8 cellular contexts compared by ENCODE assay signal in the genomic region with DNA sequence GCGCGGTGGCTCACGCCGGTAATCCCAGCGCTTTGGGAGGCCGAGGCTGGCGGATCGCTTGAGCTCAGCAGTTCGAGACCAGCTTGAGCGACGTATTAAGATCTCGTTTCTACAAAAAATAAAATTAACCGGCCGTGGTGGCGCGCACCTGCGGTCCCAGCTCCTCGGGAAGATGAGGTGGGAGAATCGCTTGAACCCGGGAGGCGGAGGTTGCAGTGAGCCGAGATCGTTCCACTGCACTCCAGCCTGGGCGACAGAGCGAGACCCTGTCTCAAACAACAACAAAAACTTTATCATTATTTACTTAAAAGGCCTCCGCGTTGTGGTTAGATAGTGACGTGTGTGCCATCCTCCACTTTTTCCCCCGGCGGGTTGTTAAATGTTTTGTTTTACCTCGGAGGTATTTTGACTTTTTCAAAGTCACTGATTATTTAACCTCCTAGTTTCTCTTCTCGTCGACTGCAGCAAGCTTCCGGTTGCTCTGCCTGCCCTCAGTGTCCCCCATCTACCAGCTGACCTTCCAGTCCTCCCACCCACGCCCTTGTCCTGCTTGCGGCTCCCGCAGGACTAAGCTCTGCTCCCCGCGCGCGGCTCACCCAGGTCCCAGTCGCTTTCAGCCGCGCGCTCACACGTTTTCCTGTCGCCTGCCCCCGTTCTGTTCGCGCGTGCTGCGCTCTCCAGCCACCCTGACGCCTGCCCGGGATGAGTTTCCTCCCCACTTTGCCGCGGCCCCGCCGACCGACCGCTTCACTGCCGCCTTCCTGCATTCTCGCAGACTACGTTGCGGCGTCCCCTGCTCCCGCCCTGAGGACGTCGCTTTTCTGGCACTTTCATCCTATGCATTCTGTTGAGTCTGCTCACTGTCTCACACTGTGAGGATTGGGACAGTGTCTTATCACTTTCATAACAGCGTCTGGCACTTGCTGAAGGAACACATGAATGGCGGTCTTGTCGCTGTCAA. TPM values are rescaled to one million over a fixed set of nuclear protein-coding genes. Genes with fewer than 3 reads are reported as not detected.
A peak's percentile ranks its signal among the peaks of the same experiment; 100 is the strongest.
DNase-seq lines count a peak whose midpoint lies in the region; ATAC-seq and TF ChIP-seq lines count a peak whose summit lies in the region.

No MANE protein-coding gene starts in this region.

- H3K36me3 Mint-ChIP-seq in progenitor cell of endocrine pancreas (ENCODE audit: insufficient read depth), result peaks cover 3% of the 10 kb centered on the region

- intact Hi-C loops in left cardiac atrium (cut with DNase I), result loop anchor here in 1 of 2 donors (5.0 kb wide), 2 partner anchors 264 to 381 kb away; partner anchors contain the start of genes ARID2 and SLC38A2

- H3K4me1 Mint-ChIP-seq in progenitor cell of endocrine pancreas (ENCODE audit: low read depth), result peaks cover 33% of the 10 kb centered on the region

- ATAC-seq in left cardiac atrium, result peak; percentile 32 to 50

- no peak for TF ChIP-seq CTCF in progenitor cell of endocrine pancreas (IDR thresholded peaks at IDR 0.05; ENCODE audit: unreplicated experiment)

- peak overlapping the region; percentile 89 for H3K4me3 Mint-ChIP-seq in progenitor cell of endocrine pancreas (ENCODE audit: low read depth)

- H3K27me3 ChIP-seq in adipocyte (replicated peaks; ENCODE audit: control insufficient read depth, insufficient read depth, low read length), result no peaks in the 10 kb centered on the region

- H3K27ac Mint-ChIP-seq in progenitor cell of endocrine pancreas, result peak overlapping the region; percentile 99

- peak overlapping the region; percentile 98 for H3K4me3 ChIP-seq in adipocyte (ENCODE audit: low read length)

- H3K9me3 Mint-ChIP-seq in progenitor cell of endocrine pancreas (ENCODE audit: low read depth), result no peaks in the 10 kb centered on the region

- H3K9ac ChIP-seq in adipocyte (ENCODE audit: low read length), result peak overlapping the region; percentile 99

- DNase-seq in ELF-1 (ENCODE audit: low read depth, low spot score) (peak; percentile 86), H4 (ENCODE audit: low spot score) (peak; percentile 56), NCI-H1048 (lab: John Stamatoyannopoulos, UW) (peak; percentile 29), SW 1271 (lab: John Stamatoyannopoulos, UW) (peak; percentile 69 to 93), adipocyte (ENCODE audit: low read depth) (peak; percentile 84), left cardiac atrium (peak; percentile 84), progenitor cell of endocrine pancreas (ENCODE audit: low spot score, unreplicated experiment) (peak; percentile 42), ureter (ENCODE audit: low spot score) (peak; percentile 79)

- peaks cover 3% of the 10 kb centered on the region for H3K36me3 ChIP-seq in adipocyte (ENCODE audit: control insufficient read depth, insufficient read depth, low read length, severe bottlenecking)

- peaks cover 26% of the 10 kb centered on the region for H3K4me1 ChIP-seq in adipocyte (ENCODE audit: control insufficient read depth, insufficient read depth, low read length)

- no peaks in the 10 kb centered on the region for H3K27me3 Mint-ChIP-seq in progenitor cell of endocrine pancreas

- no peaks in the 10 kb centered on the region for H3K9me3 ChIP-seq in adipocyte (ENCODE audit: control insufficient read depth, low read length)

RNA-seq across cellular contexts. Expression of gene SCAF11, which starts 1.2 kb away (rescaled TPM):
- total RNA-seq in H4 (2014; rRNA removed; shearing (Covaris generic)), result 54.8 and 64.7 TPM in 2 replicates
- total RNA-seq in left cardiac atrium (10 to 100 TPM; 74.7 to 89.2 TPM), progenitor cell of endocrine pancreas (104 and 113 TPM in 2 replicates), ureter (163 TPM)

Comparison
In these comparisons a context has a peak if more than half of its experiments do, and no peak if none do; other contexts are left out.
1. Peak in every context shown above with its lines: DNase-seq, ATAC-seq and H3K4me3 ChIP-seq.
2. DNase-seq: peak in every context shown above with its lines; median percentile 86 in ELF-1; 84 in adipocyte; 84 in left cardiac atrium; 81 in SW 1271; 79 in ureter; 56 in H4; 42 in progenitor cell of endocrine pancreas; 29 in NCI-H1048.